1 cellular context compared by ENCODE assay signal in the genomic region with DNA sequence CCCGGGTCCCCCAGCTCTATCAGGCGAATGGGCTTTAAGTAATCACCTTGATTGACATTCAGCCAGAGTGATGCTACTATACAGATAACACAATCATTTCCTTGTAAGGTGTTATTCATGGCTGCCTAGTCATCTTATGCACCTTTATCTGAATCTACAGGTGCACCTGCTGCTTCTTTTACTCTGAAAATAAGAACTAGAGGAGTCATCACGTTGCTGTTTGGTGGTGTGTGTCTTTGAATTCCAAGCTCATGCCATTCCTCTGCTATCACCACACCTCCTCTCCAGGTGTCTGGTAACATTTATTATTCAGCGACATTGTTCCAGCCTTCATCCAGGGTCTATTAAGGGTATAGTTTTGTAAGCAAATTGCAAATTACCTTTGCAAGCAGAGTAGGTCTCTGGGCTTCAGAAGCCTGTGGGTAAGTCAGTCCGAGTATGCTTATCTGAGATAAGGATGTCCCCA.
TF ChIP-seq lines count a peak whose summit lies in the region.

No MANE protein-coding gene starts in this region.

TF ChIP-seq in K562, 482 proteins besides CTCF, POLR2A, EP300 and RAD21 (continued from another document):
- no peak for TF ChIP-seq ZNF384 (IDR thresholded peaks at IDR 0.05; ENCODE audit: low read depth, low read length)
